ENCODE assay signal across 10 cellular contexts in the genomic region with DNA sequence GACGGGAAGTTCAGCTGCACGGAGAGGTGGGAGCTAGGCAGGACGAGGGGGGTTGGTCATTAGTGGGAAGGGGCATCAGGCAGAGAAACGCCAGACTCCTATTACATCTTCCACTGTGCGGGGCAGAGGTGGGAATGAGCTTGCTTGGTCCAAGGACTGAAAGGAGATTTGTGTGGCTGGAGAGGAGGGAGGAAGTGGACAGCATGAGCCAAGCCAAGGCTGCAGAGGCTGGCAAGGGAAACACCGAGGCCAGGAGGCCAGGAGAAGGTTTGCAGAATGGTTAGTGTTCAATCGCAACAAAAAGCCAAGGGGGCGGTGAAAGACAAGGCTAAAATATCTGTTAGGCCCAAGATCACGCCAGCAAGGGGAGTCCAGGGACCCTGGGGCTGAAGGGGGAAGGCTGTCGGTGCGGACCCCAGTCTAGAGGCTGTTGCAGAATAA.
DNase-seq lines count a peak whose midpoint lies in the region; ATAC-seq, FAIRE-seq and TF ChIP-seq lines count a peak whose summit lies in the region.
"Had no signal": no experiment of that assay in that cellular context is flagged by ENCODE, and none has a peak within 500 bp of the region (broad histone marks: within the 10 kb centered on the region; RNA-seq: fewer than 3 reads in every experiment).

No MANE protein-coding gene starts in this region.

- no peak overlapping the region for H3K27ac ChIP-seq in right atrium auricular region
- H3K27ac ChIP-seq: WERI-Rb-1 had no signal

- ATAC-seq in Right ventricle myocardium inferior (no peak), GM19452 (IDR thresholded peaks at IDR 0.05; ENCODE audit: unreplicated experiment) (no peak)

- H3K27ac Mint-ChIP-seq in activated T-helper 2 cell treated with anti-CD3 and anti-CD28 coated beads, Interferon-gamma antibody, Interleukin-2, Interleukin-4, amounts not matched to agents 10 μg/mL and 5 μg/mL and 100 μg/mL, durations not matched to agents 14 hours and 24 hours and 36 hours = peak overlapping the region; percentile 21

- DNase-seq in right atrium auricular region (ENCODE audit: low spot score) = peak; percentile 59
- DNase-seq in Right ventricle myocardium inferior (ENCODE audit: missing footprints) = no peak
- DNase-seq in activated T-helper 2 cell treated with anti-CD3 and anti-CD28 coated beads, Interferon-gamma antibody, Interleukin-2, Interleukin-4, amounts not matched to agents 10 μg/mL and 5 μg/mL and 100 μg/mL, durations not matched to agents 14 hours and 24 hours and 36 hours (ENCODE audit: low spot score) = no peak
- DNase-seq in mesenteric fat pad (ENCODE audit: low spot score) = peak; percentile 51
- DNase-seq in D721Med (ENCODE audit: insufficient read length, low spot score) = no peak
- no peak for DNase-seq in ACHN
- no peak for DNase-seq in NCI-H82 (lab: John Stamatoyannopoulos, UW)
- DNase-seq: NCI-H226, WERI-Rb-1 had no signal

- TF ChIP-seq CTCF in right atrium auricular region (IDR thresholded peaks at IDR 0.05) (no peak), D721Med (IDR thresholded peaks at IDR 0.05; ENCODE audit: insufficient read depth, missing control alignments) (no peak)

- no peak overlapping the region for H3K4me3 Mint-ChIP-seq in activated T-helper 2 cell treated with anti-CD3 and anti-CD28 coated beads, Interferon-gamma antibody, Interleukin-2, Interleukin-4, amounts not matched to agents 10 μg/mL and 5 μg/mL and 100 μg/mL, durations not matched to agents 14 hours and 24 hours and 36 hours (ENCODE audit: low read depth)

- no peaks in the 10 kb centered on the region for H3K9me3 Mint-ChIP-seq in activated T-helper 2 cell treated with anti-CD3 and anti-CD28 coated beads, Interferon-gamma antibody, Interleukin-2, Interleukin-4, amounts not matched to agents 10 μg/mL and 5 μg/mL and 100 μg/mL, durations not matched to agents 14 hours and 24 hours and 36 hours

- no peaks in the 10 kb centered on the region for H3K9me3 ChIP-seq in right atrium auricular region

- no peak overlapping the region for H3K4me3 ChIP-seq in right atrium auricular region

- H3K4me1 ChIP-seq in right atrium auricular region = peaks cover 0 to 77% of the 10 kb centered on the region in 2 donors

- H3K36me3 ChIP-seq in right atrium auricular region = no peaks in the 10 kb centered on the region
- H3K36me3 ChIP-seq: WERI-Rb-1 had no signal

- H3K36me3 Mint-ChIP-seq in activated T-helper 2 cell treated with anti-CD3 and anti-CD28 coated beads, Interferon-gamma antibody, Interleukin-2, Interleukin-4, amounts not matched to agents 10 μg/mL and 5 μg/mL and 100 μg/mL, durations not matched to agents 14 hours and 24 hours and 36 hours (ENCODE audit: low read depth) = no peaks in the 10 kb centered on the region

- FAIRE-seq in D721Med (lab: Jason Lieb, UNC) = no peak

- H3K4me1 Mint-ChIP-seq in activated T-helper 2 cell treated with anti-CD3 and anti-CD28 coated beads, Interferon-gamma antibody, Interleukin-2, Interleukin-4, amounts not matched to agents 10 μg/mL and 5 μg/mL and 100 μg/mL, durations not matched to agents 14 hours and 24 hours and 36 hours (ENCODE audit: low read depth) = peaks cover 1% of the 10 kb centered on the region

- H3K27me3 ChIP-seq in right atrium auricular region = no peaks in the 10 kb centered on the region

- H3K27me3 Mint-ChIP-seq in activated T-helper 2 cell treated with anti-CD3 and anti-CD28 coated beads, Interferon-gamma antibody, Interleukin-2, Interleukin-4, amounts not matched to agents 10 μg/mL and 5 μg/mL and 100 μg/mL, durations not matched to agents 14 hours and 24 hours and 36 hours (ENCODE audit: low read depth) = peaks cover 4% of the 10 kb centered on the region

- intact Hi-C loops in Right ventricle myocardium inferior (cut with DNase I) = no loop called here
- intact Hi-C loops in activated T-helper 2 cell treated with anti-CD3 and anti-CD28 coated beads, Interferon-gamma antibody, Interleukin-2, Interleukin-4, amounts not matched to agents 10 μg/mL and 5 μg/mL and 100 μg/mL, durations not matched to agents 14 hours and 24 hours and 36 hours (cut with micrococcal nuclease) = no loop called here

- in situ Hi-C loops in ACHN (cut with HindIII; ENCODE audit: low pct_ligation_motif_present, low pct_unique_long_range_greater_than_20kb, low sequenced_read_pairs) = no loop called here

Comparison
In these comparisons a context has a peak if more than half of its experiments do, and no peak if none do; other contexts are left out.
1. DNase-seq: peak in right atrium auricular region (single experiment) and mesenteric fat pad (single experiment); none in Right ventricle myocardium inferior (single experiment), activated T-helper 2 cell treated with anti-CD3 and anti-CD28 coated beads, Interferon-gamma antibody, Interleukin-2, Interleukin-4, amounts not matched to agents 10 μg/mL and 5 μg/mL and 100 μg/mL, durations not matched to agents 14 hours and 24 hours and 36 hours (single experiment), D721Med (single experiment), ACHN (single experiment) and NCI-H82 (single experiment).